24 cellular contexts compared by ENCODE assay signal in genomic region chr13:113010510-113010865, GRCh38. TPM values are rescaled to one million over a fixed set of nuclear protein-coding genes. Genes with fewer than 3 reads are reported as not detected.
DNase-seq lines count a peak whose midpoint lies in the region; ATAC-seq and TF ChIP-seq lines count a peak whose summit lies in the region.
"Had no signal": no experiment of that assay in that cellular context is flagged by ENCODE, and none has a peak within 500 bp of the region (broad histone marks: within the 10 kb centered on the region; RNA-seq: fewer than 3 reads in every experiment).

No MANE protein-coding gene starts in this region.

- H3K27ac ChIP-seq in right atrium auricular region (peak overlapping the region; percentile 31 to 46), VCaP (peak overlapping the region; percentile 58), layer of hippocampus (ENCODE audit: low read depth, low read length) (peak overlapping the region; percentile 79), substantia nigra (ENCODE audit: low read depth, low read length, poor library complexity, severe bottlenecking) (peak overlapping the region; percentile 42)
- H3K27ac ChIP-seq: A549 had no signal

- peaks cover 9% of the 10 kb centered on the region for H3K36me3 Mint-ChIP-seq in glutamatergic neuron (ENCODE audit: unreplicated experiment)

- DNase-seq in right atrium auricular region (ENCODE audit: low spot score) (no peak), left ventricle myocardium superior (no peak), substantia nigra (lab: John Stamatoyannopoulos, UW) (no peak), glutamatergic neuron (no peak), DMS 273 treated with DMSO at 0.1 percent for 48 hours (lab: John Stamatoyannopoulos, UW) (no peak)
- DNase-seq: Caco-2; CD4-positive, alpha-beta memory T cell; DND-41; GOT3; Karpas-422; NCI-H1694 treated with DMSO at 0.1 percent for 48 hours; NCI-H2081 treated with DMSO at 0.1 percent for 48 hours; NCI-H2171 treated with DMSO at 0.1 percent for 48 hours; NCI-H446; NCI-H526; Peyer's patch had no signal

- H3K4me1 ChIP-seq in right atrium auricular region = peaks cover 0 to 14% of the 10 kb centered on the region in 2 donors
- H3K4me1 ChIP-seq: A549, Peyer's patch had no signal

- no peak overlapping the region for H3K27ac Mint-ChIP-seq in glutamatergic neuron (ENCODE audit: unreplicated experiment)

- peaks cover 18% of the 10 kb centered on the region for H3K9me3 Mint-ChIP-seq in glutamatergic neuron (ENCODE audit: unreplicated experiment)

- no peaks in the 10 kb centered on the region for H3K36me3 ChIP-seq in right atrium auricular region
- H3K36me3 ChIP-seq: BE2C, Peyer's patch had no signal

- no peak overlapping the region for H3K4me3 ChIP-seq in right atrium auricular region
- H3K4me3 ChIP-seq: A549, GM12878, Peyer's patch had no signal

- H3K27me3 ChIP-seq in right atrium auricular region = no peaks in the 10 kb centered on the region
- H3K27me3 ChIP-seq in layer of hippocampus (ENCODE audit: control insufficient read depth, insufficient read depth, low read length) = no peaks in the 10 kb centered on the region
- H3K27me3 ChIP-seq: BE2C, Peyer's patch had no signal

- H3K27me3 Mint-ChIP-seq in glutamatergic neuron (ENCODE audit: unreplicated experiment) = peaks cover 11% of the 10 kb centered on the region
- H3K27me3 Mint-ChIP-seq: CD4-positive, alpha-beta memory T cell had no signal

- intact Hi-C loops in left ventricle myocardium superior (cut with micrococcal nuclease) = no loop called here

- peaks cover 19% of the 10 kb centered on the region for H3K4me1 Mint-ChIP-seq in glutamatergic neuron (ENCODE audit: low read depth, unreplicated experiment)

- H3K4me3 Mint-ChIP-seq in glutamatergic neuron (ENCODE audit: unreplicated experiment) = no peak overlapping the region
- H3K4me3 Mint-ChIP-seq: CD4-positive, alpha-beta memory T cell had no signal

- TF ChIP-seq CTCF in right atrium auricular region (IDR thresholded peaks at IDR 0.05) = no peak
- no peak for TF ChIP-seq CTCF in VCaP (conservative IDR thresholded peaks at IDR 0.05)
- TF ChIP-seq CTCF in glutamatergic neuron (IDR thresholded peaks at IDR 0.05; ENCODE audit: partially characterized antibody, unreplicated experiment) = no peak

- H3K9me3 ChIP-seq in right atrium auricular region = no peaks in the 10 kb centered on the region
- H3K9me3 ChIP-seq: A549, BE2C, Caco-2, Peyer's patch had no signal

- ATAC-seq in left ventricle myocardium superior (no peak), GM21423 (IDR thresholded peaks at IDR 0.05; ENCODE audit: unreplicated experiment) (no peak)
- ATAC-seq: A549, GM12878, HCT116 had no signal

RNA-seq across cellular contexts. Expression of gene MCF2L, which starts 41.5 kb away (rescaled TPM):
- total RNA-seq in right atrium auricular region (10 to 100 TPM; 17.1 to 21.6 TPM), left ventricle myocardium superior (49.5 TPM), glutamatergic neuron (ENCODE audit: unreplicated experiment) (83.0 TPM)
- total RNA-seq: M059J had no signal
